In the genomic region with DNA sequence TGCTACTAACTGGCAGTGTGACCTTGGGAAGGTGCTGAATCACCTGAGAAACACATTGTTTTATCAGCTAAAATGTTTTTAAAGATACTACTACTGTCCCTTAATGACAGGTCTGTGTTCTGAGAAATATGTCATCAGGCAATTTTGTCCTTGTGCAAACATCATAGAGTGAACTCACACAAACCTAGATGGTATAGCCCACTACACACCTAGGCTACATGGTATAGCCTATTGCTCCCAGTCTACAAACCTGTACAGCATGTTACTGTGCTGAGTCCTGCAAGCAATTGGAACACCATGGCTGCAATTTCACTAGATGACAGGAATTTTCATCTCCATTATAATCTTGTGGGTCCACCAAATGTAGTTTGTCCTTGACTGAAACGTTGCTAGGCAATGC, we compare ENCODE assay signal across 26 cellular contexts.
"Had no signal": no experiment of that assay in that cellular context is flagged by ENCODE, and none has a peak within 500 bp of the region (broad histone marks: within the 10 kb centered on the region; RNA-seq: fewer than 3 reads in every experiment).

No MANE protein-coding gene starts in this region.

- DNase-seq: stimulated activated CD4-positive, alpha-beta T cell treated with anti-CD3 and anti-CD28 coated beads, Interleukin-2, amount 100 ng/mL, for 48 hours; stimulated activated CD4-positive, alpha-beta T cell treated with anti-CD3 and anti-CD28 coated beads, Interleukin-4, amount 100 ng/mL, for 1 hour; stimulated activated CD4-positive, alpha-beta T cell treated with anti-CD3 and anti-CD28 coated beads, Interleukin-4, amount 100 ng/mL, for 24 hours; stimulated activated CD4-positive, alpha-beta T cell treated with anti-CD3 and anti-CD28 coated beads, Interleukin-4, amount 100 ng/mL, for 4 hours; stimulated activated CD8-positive, alpha-beta memory T cell treated with anti-CD3 and anti-CD28 coated beads, Interleukin-4, amount 100 ng/mL, for 48 hours; stimulated activated naive B cell treated with anti-CD40 and anti-IgM and Interleukin-4, amounts not matched to agents 10 μg/mL and 1 μg/mL and 100 μg/mL, for 72 hours; stimulated activated naive CD4-positive, alpha-beta T cell; stimulated activated naive CD4-positive, alpha-beta T cell treated with Interleukin-2 at 50 U/mL for 16 hours; stimulated activated naive CD8-positive, alpha-beta T cell treated with anti-CD3 and anti-CD28 coated beads, Interleukin-15, amount 100 ng/mL, for 72 hours; stimulated activated naive CD8-positive, alpha-beta T cell treated with anti-CD3 and anti-CD28 coated beads, Interleukin-15, Interleukin-2, amounts not matched to agents 100 U/mL and 50 U/mL, for 24 hours; stomach; substantia nigra; testis; thyroid gland; tibial artery; transverse colon; trophoblast cell; upper lobe of left lung; upper lobe of right lung; uterus had no signal

- H3K27me3 ChIP-seq: stomach, suprapubic skin, testis, thyroid gland, tibial artery, tibial nerve, transverse colon, upper lobe of left lung, upper lobe of right lung, uterus, vagina had no signal

- ATAC-seq: stimulated activated effector memory CD8-positive, alpha-beta T cell treated with anti-CD3 and anti-CD28 coated beads, Interleukin-12 subunit alpha, Interleukin-12 subunit beta, amount 100 ng/mL, for 72 hours; stimulated activated memory B cell treated with anti-CD40 and anti-IgM and Interleukin-4, amounts not matched to agents 10 μg/mL and 1 μg/mL and 100 μg/mL, for 72 hours; stimulated activated naive B cell treated with anti-CD40 and anti-IgM and Interleukin-4, amounts not matched to agents 10 μg/mL and 1 μg/mL and 100 μg/mL, for 72 hours; stimulated activated naive CD8-positive, alpha-beta T cell treated with anti-CD3 and anti-CD28 coated beads, Interleukin-15, amount 100 ng/mL, for 72 hours; stimulated activated naive CD8-positive, alpha-beta T cell treated with anti-CD3 and anti-CD28 coated beads, Interleukin-15, Interleukin-2, amounts not matched to agents 100 U/mL and 50 U/mL, for 24 hours; upper lobe of right lung had no signal

- H3K27ac ChIP-seq: stomach, suprapubic skin, testis, thoracic aorta, thyroid gland, tibial artery, tibial nerve, transverse colon, upper lobe of left lung, upper lobe of right lung, uterus, vagina had no signal

- H3K4me3 ChIP-seq: stomach, suprapubic skin, testis, thoracic aorta, thyroid gland, tibial artery, tibial nerve, transverse colon, upper lobe of left lung, upper lobe of right lung, uterus, vagina had no signal

- H3K9me3 ChIP-seq: stomach, suprapubic skin, testis, thoracic aorta, thyroid gland, tibial artery, tibial nerve, transverse colon, upper lobe of left lung, upper lobe of right lung, uterus, vagina had no signal

- H3K4me1 ChIP-seq: stomach, suprapubic skin, testis, thyroid gland, tibial artery, tibial nerve, transverse colon, upper lobe of left lung, upper lobe of right lung, uterus, vagina had no signal

- H3K36me3 ChIP-seq: stomach, suprapubic skin, thoracic aorta, thyroid gland, tibial artery, tibial nerve, transverse colon, upper lobe of left lung, upper lobe of right lung, uterus, vagina had no signal
